ENCODE assay signal across 16 cellular contexts in genomic region chr3:139122221-139122581, GRCh38.
DNase-seq lines count a peak whose midpoint lies in the region; ATAC-seq and TF ChIP-seq lines count a peak whose summit lies in the region.
"Had no signal": no experiment of that assay in that cellular context is flagged by ENCODE, and none has a peak within 500 bp of the region (broad histone marks: within the 10 kb centered on the region; RNA-seq: fewer than 3 reads in every experiment).

No MANE protein-coding gene starts in this region.

- H3K36me3 ChIP-seq in left ventricle myocardium inferior, result no peaks in the 10 kb centered on the region
- no peaks in the 10 kb centered on the region for H3K36me3 ChIP-seq in RWPE2 (ENCODE audit: low read depth)
- H3K36me3 ChIP-seq in gastroesophageal sphincter, result no peaks in the 10 kb centered on the region
- H3K36me3 ChIP-seq: WERI-Rb-1 had no signal

- H3K27me3 ChIP-seq in left ventricle myocardium inferior (ENCODE audit: low read depth) (no peaks in the 10 kb centered on the region), RWPE2 (ENCODE audit: insufficient read depth, poor library complexity, severe bottlenecking) (no peaks in the 10 kb centered on the region), gastroesophageal sphincter (no peaks in the 10 kb centered on the region)

- TF ChIP-seq CTCF in left ventricle myocardium inferior (IDR thresholded peaks at IDR 0.05; ENCODE audit: borderline replicate concordance), result no peak
- TF ChIP-seq CTCF in RWPE2 (IDR thresholded peaks at IDR 0.05; ENCODE audit: poor library complexity, severe bottlenecking), result no peak
- no peak for TF ChIP-seq CTCF in gastroesophageal sphincter (IDR thresholded peaks at IDR 0.05)

- no peaks in the 10 kb centered on the region for H3K9me3 ChIP-seq in left ventricle myocardium inferior (replicated peaks)
- H3K9me3 ChIP-seq in RWPE2 (ENCODE audit: severe bottlenecking), result no peaks in the 10 kb centered on the region
- no peaks in the 10 kb centered on the region for H3K9me3 ChIP-seq in gastroesophageal sphincter

- TF ChIP-seq EP300 in gastroesophageal sphincter (IDR thresholded peaks at IDR 0.05), result no peak

- H3K27ac ChIP-seq in left ventricle myocardium inferior (replicated peaks), result no peak overlapping the region
- no peak overlapping the region for H3K27ac ChIP-seq in RWPE2 (ENCODE audit: poor library complexity, severe bottlenecking)
- no peak overlapping the region for H3K27ac ChIP-seq in gastroesophageal sphincter
- H3K27ac ChIP-seq: KMS-11 had no signal

- in situ Hi-C loops in G401 (cut with HindIII; ENCODE audit: low sequenced_read_pairs), result no loop called here

- DNase-seq in Right ventricle myocardium superior (no peak), left ventricle myocardium inferior (no peak), RWPE2 (ENCODE audit: low spot score) (peak; percentile 13), G401 (ENCODE audit: low spot score) (no peak), HuH-7 (ENCODE audit: low spot score) (no peak)
- DNase-seq in stimulated activated CD8-positive, alpha-beta memory T cell treated with anti-CD3 and anti-CD28 coated beads, Interleukin-4, amount 100 ng/mL, for 48 hours, result peak; percentile 9
- DNase-seq: 8988T; activated naive CD4-positive, alpha-beta T cell treated with anti-CD3 and anti-CD28 coated beads for 36 hours; H7; NCI-H1694; NCI-H510A treated with DMSO at 0.1 percent for 48 hours; WERI-Rb-1 had no signal

- ATAC-seq in Right ventricle myocardium superior (ENCODE audit: poor library complexity) (peak; percentile 40), RWPE2 (ENCODE audit: low read depth) (no peak), gastroesophageal sphincter (peak; percentile 80), HG02852 (IDR thresholded peaks at IDR 0.05; ENCODE audit: unreplicated experiment) (no peak)
- ATAC-seq: stimulated activated memory B cell treated with anti-CD40 and anti-IgM and Interleukin-4, amounts not matched to agents 10 μg/mL and 1 μg/mL and 100 μg/mL, for 72 hours had no signal

- peaks cover 5% of the 10 kb centered on the region for H3K4me1 ChIP-seq in left ventricle myocardium inferior
- H3K4me1 ChIP-seq in RWPE2 (ENCODE audit: insufficient read depth, poor library complexity, severe bottlenecking), result no peaks in the 10 kb centered on the region
- no peaks in the 10 kb centered on the region for H3K4me1 ChIP-seq in gastroesophageal sphincter

- H3K4me3 ChIP-seq in left ventricle myocardium inferior, result no peak overlapping the region
- no peak overlapping the region for H3K4me3 ChIP-seq in RWPE2 (ENCODE audit: severe bottlenecking)
- no peak overlapping the region for H3K4me3 ChIP-seq in gastroesophageal sphincter

- 8 to 45% methylated on average over 3 of the region's 3 CpGs for WGBS in gastroesophageal sphincter (ENCODE audit: low coverage in 1 of 2), 2 donors

- no peak for TF ChIP-seq POLR2A in gastroesophageal sphincter (IDR thresholded peaks at IDR 0.05)

- intact Hi-C loops in Right ventricle myocardium superior (cut with DNase I) (no loop called here), left ventricle myocardium inferior (cut with micrococcal nuclease) (no loop called here)

Comparison
In these comparisons a context has a peak if more than half of its experiments do, and no peak if none do; other contexts are left out.
1. ATAC-seq: peak in Right ventricle myocardium superior (single experiment) and gastroesophageal sphincter (single experiment); none in RWPE2 (single experiment) and HG02852 (single experiment).
2. DNase-seq: peak in RWPE2 (single experiment) and stimulated activated CD8-positive, alpha-beta memory T cell treated with anti-CD3 and anti-CD28 coated beads, Interleukin-4, amount 100 ng/mL, for 48 hours (single experiment); none in Right ventricle myocardium superior (single experiment), left ventricle myocardium inferior (single experiment), G401 (single experiment) and HuH-7 (single experiment).